ENCODE assay signal across 6 cellular contexts in genomic region chr7:100217934-100218333, GRCh38. TPM values are rescaled to one million over a fixed set of nuclear protein-coding genes. Genes with fewer than 3 reads are reported as not detected.
DNase-seq lines count a peak whose midpoint lies in the region; ATAC-seq and TF ChIP-seq lines count a peak whose summit lies in the region.
"Not testable (repeated sequence)": the region's sequence is repeated elsewhere in the genome, so short reads cannot be mapped to it uniquely, and the experiment has no call there.

No MANE protein-coding gene starts in this region.

- peaks cover 42% of the 10 kb centered on the region for H3K4me1 Mint-ChIP-seq in T-helper 2 cell treated with Interferon-gamma antibody and Interleukin-4, amounts not matched to agents 5 μg/mL and 100 μg/mL, for 36 hours (ENCODE audit: low read depth)

- H3K4me1 ChIP-seq in lung (ENCODE audit: control insufficient read depth in 2 of 2, insufficient read depth in 2 of 2, low read length in 2 of 2), result not testable (repeated sequence)

- 0% methylated on average over 1 of the region's 5 CpGs for WGBS in lung, 2 donors

- H3K27me3 Mint-ChIP-seq in T-helper 2 cell treated with Interferon-gamma antibody and Interleukin-4, amounts not matched to agents 5 μg/mL and 100 μg/mL, for 36 hours (ENCODE audit: low read depth), result not testable (repeated sequence)

- peak overlapping the region; percentile 88 for H3K4me3 Mint-ChIP-seq in T-helper 2 cell treated with Interferon-gamma antibody and Interleukin-4, amounts not matched to agents 5 μg/mL and 100 μg/mL, for 36 hours

- H3K36me3 Mint-ChIP-seq in T-helper 2 cell treated with Interferon-gamma antibody and Interleukin-4, amounts not matched to agents 5 μg/mL and 100 μg/mL, for 36 hours (ENCODE audit: low read depth), result peaks cover 35% of the 10 kb centered on the region

- H3K27ac ChIP-seq in lung (ENCODE audit: low read depth in 1 of 2, low read length in 1 of 2), result not testable (repeated sequence)

- not testable (repeated sequence) for H3K9me3 Mint-ChIP-seq in T-helper 2 cell treated with Interferon-gamma antibody and Interleukin-4, amounts not matched to agents 5 μg/mL and 100 μg/mL, for 36 hours

- in situ Hi-C loops in astrocyte of the spinal cord (cut with HindIII; ENCODE audit: low sequenced_read_pairs), result not testable (repeated sequence)

- H3K27ac Mint-ChIP-seq in T-helper 2 cell treated with Interferon-gamma antibody and Interleukin-4, amounts not matched to agents 5 μg/mL and 100 μg/mL, for 36 hours, result peak overlapping the region; percentile 98

- H3K27me3 ChIP-seq in lung (ENCODE audit: control insufficient read depth, insufficient read depth), result not testable (repeated sequence)

- H3K9me3 ChIP-seq in lung (ENCODE audit: control insufficient read depth in 2 of 2, insufficient read depth in 1 of 2, low read length in 1 of 2), result not testable (repeated sequence)

- not testable (repeated sequence) for H3K4me3 ChIP-seq in astrocyte of the spinal cord (ENCODE audit: low read depth, low read length); lung

- peak; percentile 58 for DNase-seq in T-helper 2 cell treated with Interferon-gamma antibody and Interleukin-4, amounts not matched to agents 5 μg/mL and 100 μg/mL, for 36 hours (ENCODE audit: low spot score)
- DNase-seq in astrocyte of the spinal cord (ENCODE audit: low read depth, low spot score), result not testable (repeated sequence)
- DNase-seq in lung (ENCODE audit: low spot score), result peak; percentile 84
- DNase-seq in stimulated activated naive CD4-positive, alpha-beta T cell treated with Interleukin-2 at 50 U/mL for 16 hours (lab: John Stamatoyannopoulos, UW), result peak; percentile 73

- H3K36me3 ChIP-seq in lung (ENCODE audit: control insufficient read depth in 2 of 2, insufficient read depth in 2 of 2, low read length in 2 of 2), result peaks cover 0 to 18% of the 10 kb centered on the region in 2 donors

- TF ChIP-seq CTCF in LNCAP (IDR thresholded peaks at IDR 0.05) (0 out of 2 replicates have a peak, but pooled peaks have one; percentile 14), astrocyte of the spinal cord (IDR thresholded peaks at IDR 0.05; ENCODE audit: low read depth, low read length) (peak; percentile 43), lung (IDR thresholded peaks at IDR 0.05; ENCODE audit: control extremely low read depth, extremely low read depth) (peak; percentile 74)

- ATAC-seq in GM18511 (IDR thresholded peaks at IDR 0.05; ENCODE audit: unreplicated experiment), result peak; percentile 8
- ATAC-seq in lung (ENCODE audit: insufficient read depth, low FRiP score), result not testable (repeated sequence)

RNA-seq across cellular contexts. Expression of gene PVRIG, which starts 1.8 kb away (rescaled TPM):
- under 1 TPM; 0.52 to 0.82 TPM for total RNA-seq in lung
- polyA plus RNA-seq in lung, result 1 to 10 TPM in 1 of 2 donors, under 1 TPM in 1; 0.41 to 1.6 TPM

RNA-seq across cellular contexts. Expression of gene STAG3, which starts 40.2 kb away (rescaled TPM):
- total RNA-seq in lung, result 1 to 10 TPM; 2.0 to 2.1 TPM
- polyA plus RNA-seq in lung, result 1 to 10 TPM; 2.0 to 2.8 TPM

RNA-seq across cellular contexts. Expression of gene GPC2, which starts 40.8 kb away (rescaled TPM):
- total RNA-seq in lung, result 1 to 10 TPM; 1.4 to 2.1 TPM
- polyA plus RNA-seq in lung, result under 1 TPM; 0.61 to 0.68 TPM

RNA-seq across cellular contexts. Expression of gene GAL3ST4, which starts 49.5 kb away (rescaled TPM):
- total RNA-seq in lung, result 1 to 10 TPM; 6.1 to 8.0 TPM
- polyA plus RNA-seq in lung, result 1 to 10 TPM; 1.5 to 4.2 TPM

RNA-seq across cellular contexts. Expression of gene TRAPPC14, which starts 59.4 kb away (rescaled TPM):
- total RNA-seq in lung, result 10 to 100 TPM in 1 of 2 donors, 1 to 10 TPM in 1; 9.8 to 27.9 TPM
- polyA plus RNA-seq in lung, result 10 to 100 TPM; 19.5 to 19.6 TPM

Comparison
In these comparisons a context has a peak if more than half of its experiments do, and no peak if none do; other contexts are left out.
1. CTCF ChIP-seq: peak in every context shown above with its lines; median percentile 74 in lung; 43 in astrocyte of the spinal cord; 14 in LNCAP.